In the genomic region with DNA sequence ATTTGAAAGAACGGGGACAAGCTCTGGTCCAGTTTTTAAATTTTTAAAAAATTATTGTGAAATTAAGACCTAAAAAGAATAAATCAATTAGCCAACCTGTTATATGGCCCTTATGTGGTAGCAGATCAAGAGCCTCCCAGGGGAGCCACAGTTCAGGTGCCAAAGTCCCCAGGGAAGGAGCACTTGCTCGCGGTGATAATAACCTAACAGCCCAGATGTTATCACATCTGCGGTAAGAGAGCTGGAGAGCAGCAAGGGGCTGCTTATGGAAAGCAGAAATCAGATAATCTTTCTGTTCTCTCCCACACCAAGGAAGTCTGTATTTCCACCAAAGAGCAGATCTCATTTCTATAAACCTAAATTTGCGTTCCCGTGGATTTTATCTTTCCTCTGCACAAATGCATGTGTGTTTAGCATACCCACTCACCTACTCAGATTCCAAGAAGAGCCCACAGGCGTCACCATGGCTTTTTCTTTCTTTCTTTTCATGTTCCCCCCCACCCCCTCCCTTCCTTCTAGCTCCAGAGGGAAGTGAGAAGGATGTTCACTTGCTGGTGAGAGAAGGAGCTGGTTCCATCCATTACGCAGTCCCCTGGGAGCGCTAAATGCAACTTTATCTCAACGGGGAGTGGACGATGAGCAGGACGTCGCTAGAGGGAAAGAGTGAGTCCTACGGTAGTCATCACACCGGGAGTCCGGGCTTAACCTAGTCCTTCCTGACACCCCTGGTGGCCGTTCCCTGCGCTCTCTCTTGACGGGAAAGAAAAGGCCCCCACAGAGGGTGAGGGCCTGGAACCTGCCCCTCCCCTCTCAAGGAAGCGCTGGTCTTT, we compare ENCODE assay signal across 1 cellular context.
A peak's percentile ranks its signal among the peaks of the same experiment; 100 is the strongest.
TF ChIP-seq lines count a peak whose summit lies in the region.

No MANE protein-coding gene starts in this region.

TF ChIP-seq in HEK293, 187 proteins besides CTCF, POLR2A, EP300 and RAD21 (continued from another document):
- TF ChIP-seq, protein P1, sequence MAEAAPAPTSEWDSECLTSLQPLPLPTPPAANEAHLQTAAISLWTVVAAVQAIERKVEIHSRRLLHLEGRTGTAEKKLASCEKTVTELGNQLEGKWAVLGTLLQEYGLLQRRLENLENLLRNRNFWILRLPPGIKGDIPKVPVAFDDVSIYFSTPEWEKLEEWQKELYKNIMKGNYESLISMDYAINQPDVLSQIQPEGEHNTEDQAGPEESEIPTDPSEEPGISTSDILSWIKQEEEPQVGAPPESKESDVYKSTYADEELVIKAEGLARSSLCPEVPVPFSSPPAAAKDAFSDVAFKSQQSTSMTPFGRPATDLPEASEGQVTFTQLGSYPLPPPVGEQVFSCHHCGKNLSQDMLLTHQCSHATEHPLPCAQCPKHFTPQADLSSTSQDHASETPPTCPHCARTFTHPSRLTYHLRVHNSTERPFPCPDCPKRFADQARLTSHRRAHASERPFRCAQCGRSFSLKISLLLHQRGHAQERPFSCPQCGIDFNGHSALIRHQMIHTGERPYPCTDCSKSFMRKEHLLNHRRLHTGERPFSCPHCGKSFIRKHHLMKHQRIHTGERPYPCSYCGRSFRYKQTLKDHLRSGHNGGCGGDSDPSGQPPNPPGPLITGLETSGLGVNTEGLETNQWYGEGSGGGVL (tag by site-specific recombination; IDR thresholded peaks at IDR 0.05): peak; percentile 39; the same call in 1 of the 2 replicates
- 0 out of 2 replicates have a peak, but pooled peaks have one; percentile 29 for TF ChIP-seq ZNF561 (tag by site-specific recombination; IDR thresholded peaks at IDR 0.05; ENCODE audit: borderline replicate concordance)
